In the genomic region with DNA sequence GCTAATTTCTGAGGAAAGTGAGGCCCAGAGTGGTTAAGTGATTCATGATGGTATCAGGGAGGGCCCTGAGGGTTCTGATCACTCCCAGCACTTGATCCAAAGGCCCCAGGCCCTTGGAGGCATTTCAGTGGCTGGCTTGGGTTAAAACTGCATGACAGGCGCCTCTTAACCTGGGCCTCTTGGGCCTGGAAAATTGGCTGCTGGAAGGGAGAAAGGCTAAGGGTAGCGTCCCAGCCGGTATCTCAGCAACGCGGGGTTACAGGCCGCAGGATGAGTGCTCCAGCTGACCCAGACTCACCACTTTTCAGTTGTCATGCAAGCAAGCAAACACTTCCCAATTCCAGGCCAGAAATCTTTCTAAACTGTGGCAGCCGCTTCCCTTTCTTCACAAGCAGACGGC, we compare ENCODE assay signal across 23 cellular contexts.
DNase-seq lines count a peak whose midpoint lies in the region; ATAC-seq, FAIRE-seq and TF ChIP-seq lines count a peak whose summit lies in the region.
"Had no signal": no experiment of that assay in that cellular context is flagged by ENCODE, and none has a peak within 500 bp of the region (broad histone marks: within the 10 kb centered on the region; RNA-seq: fewer than 3 reads in every experiment).

No MANE protein-coding gene starts in this region.

- H3K18ac ChIP-seq in mesendoderm (ENCODE audit: low read length): no peak overlapping the region

- H3K9ac ChIP-seq in mesendoderm (ENCODE audit: low read length) (no peak overlapping the region), Karpas-422 (ENCODE audit: low read length) (no peak overlapping the region)
- H3K9ac ChIP-seq: BLaER1 treated with 17β-estradiol and CSF1 and Interleukin-3, amounts not matched to agents 10 nM and 100 nM had no signal

- no peak overlapping the region for H2BK120ac ChIP-seq in mesendoderm (ENCODE audit: low read depth, low read length)

- H3K79me2 ChIP-seq in mesendoderm (ENCODE audit: control insufficient read depth, insufficient read depth, low read length): no peaks in the 10 kb centered on the region
- no peaks in the 10 kb centered on the region for H3K79me2 ChIP-seq in Karpas-422 (ENCODE audit: low read length)

- no peaks in the 10 kb centered on the region for H3K9me2 ChIP-seq in Karpas-422 (replicated peaks; ENCODE audit: insufficient read depth, low read length)

- no peaks in the 10 kb centered on the region for H3K27me3 ChIP-seq in cardiac muscle cell
- H3K27me3 ChIP-seq in bronchial epithelial cell (ENCODE audit: control insufficient read depth, insufficient read depth, low read length): no peaks in the 10 kb centered on the region
- H3K27me3 ChIP-seq in mesendoderm (ENCODE audit: insufficient read depth, low read length, poor library complexity): no peaks in the 10 kb centered on the region
- H3K27me3 ChIP-seq in Karpas-422 (ENCODE audit: low read length): no peaks in the 10 kb centered on the region
- H3K27me3 ChIP-seq: BLaER1 treated with 17β-estradiol and CSF1 and Interleukin-3, amounts not matched to agents 10 nM and 100 nM; upper lobe of left lung had no signal

- no peak overlapping the region for H3K56ac ChIP-seq in mesendoderm (ENCODE audit: low read length)

- H2BK15ac ChIP-seq in mesendoderm (replicated peaks; ENCODE audit: low read depth): no peak overlapping the region

- no peak for TF ChIP-seq CTCF in cardiac muscle cell (IDR thresholded peaks at IDR 0.05; ENCODE audit: low read depth, low read length)
- no peak for TF ChIP-seq CTCF in bronchial epithelial cell (IDR thresholded peaks at IDR 0.05; ENCODE audit: insufficient read depth, low read length, severe bottlenecking)

- no peak overlapping the region for H4K5ac ChIP-seq in mesendoderm (ENCODE audit: low read length)

- no peak for ATAC-seq in left ventricle myocardium superior
- ATAC-seq: activated CD4-positive, CD25-positive, alpha-beta regulatory T cell treated with anti-CD3 and anti-CD28 coated beads, Interleukin-2, amount 50 U/mL, for 24 hours; activated CD8-positive, alpha-beta T cell treated with anti-CD3 and anti-CD28 coated beads, Interleukin-2, amount 10 ng/mL, durations not matched to agents 7 days and 5 days; esophagus mucosa; left colon had no signal

- no CpG with 5 or more reads among the region's 8 CpGs for WGBS in mesendoderm (ENCODE audit: extremely low coverage, insufficient coverage, low lambda C conversion rate)

- H2BK5ac ChIP-seq in mesendoderm (ENCODE audit: low read length): no peak overlapping the region

- intact Hi-C loops in left ventricle myocardium superior (cut with micrococcal nuclease): no loop called here

- H4K20me1 ChIP-seq in Karpas-422 (ENCODE audit: insufficient read depth, low read depth, low read length): no peaks in the 10 kb centered on the region
- H4K20me1 ChIP-seq: BLaER1 treated with 17β-estradiol and CSF1 and Interleukin-3, amounts not matched to agents 10 nM and 100 nM had no signal

- no peak overlapping the region for H3K23ac ChIP-seq in mesendoderm (ENCODE audit: low read length)

- no peak for FAIRE-seq in bronchial epithelial cell (lab: Jason Lieb, UNC)

- H3K27ac ChIP-seq in cardiac muscle cell (peak overlapping the region; percentile 72), mesendoderm (ENCODE audit: low read depth, low read length) (no peak overlapping the region), Karpas-422 (ENCODE audit: low read length) (no peak overlapping the region)
- H3K27ac ChIP-seq: BLaER1 treated with 17β-estradiol and CSF1 and Interleukin-3, amounts not matched to agents 10 nM and 100 nM; RWPE1; upper lobe of left lung had no signal

- H3K4me1 ChIP-seq in cardiac muscle cell (ENCODE audit: low read depth) (peaks cover 5% of the 10 kb centered on the region), mesendoderm (ENCODE audit: control insufficient read depth, low read depth, low read length) (no peaks in the 10 kb centered on the region), Karpas-422 (ENCODE audit: low read length) (no peaks in the 10 kb centered on the region)
- H3K4me1 ChIP-seq: upper lobe of left lung had no signal

- H3K79me1 ChIP-seq in mesendoderm (ENCODE audit: low read length): no peaks in the 10 kb centered on the region

- DNase-seq in cardiac muscle cell (ENCODE audit: low read depth in 1 of 2, low spot score in 1 of 2) (peak in 1 of 2 donors; percentile 34), left ventricle myocardium superior (no peak), bronchial epithelial cell (ENCODE audit: low read depth) (peak; percentile 37), mesendoderm (peak; percentile 35), Kasumi-1 (lab: John Stamatoyannopoulos, UW) (no peak), Karpas-422 (no peak)
- DNase-seq in activated naive CD4-positive, alpha-beta T cell treated with Interleukin-2 at 50 U/mL for 16 hours: no peak
- DNase-seq in activated CD4-positive, alpha-beta T cell treated with anti-CD3 and anti-CD28 coated beads, Interleukin-2, amount 50 U/mL, for 4 hours: no peak
- DNase-seq: 8988T; activated CD8-positive, alpha-beta T cell treated with anti-CD3 and anti-CD28 coated beads, Interleukin-2, amount 10 ng/mL, durations not matched to agents 7 days and 5 days; activated naive CD4-positive, alpha-beta T cell treated with anti-CD3 and anti-CD28 coated beads, Interleukin-2, amount 10 ng/mL, durations not matched to agents 7 days and 5 days; activated T-cell treated with anti-CD3 and anti-CD28 coated beads, Interleukin-2, amount 50 U/mL, for 1 hour; aorta; left colon; NCI-H2081 treated with DMSO at 0.1 percent for 48 hours; NCI-H446 treated with DMSO at 0.1 percent for 48 hours; NK-92 treated with Interleukin-12 subunit alpha and Interleukin-12 subunit beta, amount 100 ng/mL, for 24 hours; upper lobe of left lung had no signal

- no peak overlapping the region for H3K4ac ChIP-seq in mesendoderm (ENCODE audit: low read depth, low read length)

- no peak overlapping the region for H4K8ac ChIP-seq in mesendoderm (ENCODE audit: low read depth, low read length)

- H3K9me3 ChIP-seq in cardiac muscle cell (ENCODE audit: low read depth) (no peaks in the 10 kb centered on the region), Karpas-422 (ENCODE audit: low read length) (no peaks in the 10 kb centered on the region)
- H3K9me3 ChIP-seq: BLaER1 treated with 17β-estradiol and CSF1 and Interleukin-3, amounts not matched to agents 10 nM and 100 nM; upper lobe of left lung had no signal

- no peak overlapping the region for H3K4me3 ChIP-seq in cardiac muscle cell
- H3K4me3 ChIP-seq in bronchial epithelial cell (ENCODE audit: low read depth, low read length): no peak overlapping the region
- no peak overlapping the region for H3K4me3 ChIP-seq in mesendoderm (ENCODE audit: low read length)
- H3K4me3 ChIP-seq in Karpas-422 (ENCODE audit: low read length): no peak overlapping the region
- H3K4me3 ChIP-seq: BLaER1 treated with 17β-estradiol and CSF1 and Interleukin-3, amounts not matched to agents 10 nM and 100 nM; skin epidermis; upper lobe of left lung had no signal

- H2AFZ ChIP-seq in Karpas-422 (ENCODE audit: low read length): no peak overlapping the region

- no peak overlapping the region for H2AK5ac ChIP-seq in mesendoderm (ENCODE audit: low read length)

- no peaks in the 10 kb centered on the region for H3K36me3 ChIP-seq in cardiac muscle cell
- no peaks in the 10 kb centered on the region for H3K36me3 ChIP-seq in bronchial epithelial cell (ENCODE audit: control insufficient read depth, insufficient read depth, low read length)
- H3K36me3 ChIP-seq in mesendoderm (ENCODE audit: control insufficient read depth, insufficient read depth, low read length): no peaks in the 10 kb centered on the region
- H3K36me3 ChIP-seq in Karpas-422 (ENCODE audit: insufficient read depth, low read length): no peaks in the 10 kb centered on the region
- H3K36me3 ChIP-seq: BLaER1 treated with 17β-estradiol and CSF1 and Interleukin-3, amounts not matched to agents 10 nM and 100 nM; upper lobe of left lung had no signal

- H3K4me2 ChIP-seq in mesendoderm (ENCODE audit: low read length) (no peak overlapping the region), Karpas-422 (ENCODE audit: low read depth, low read length, poor library complexity, severe bottlenecking) (no peak overlapping the region)

Comparison
In these comparisons a context has a peak if more than half of its experiments do, and no peak if none do; other contexts are left out.
1. DNase-seq: peak in bronchial epithelial cell (single experiment) and mesendoderm (single experiment); none in left ventricle myocardium superior (single experiment), activated naive CD4-positive, alpha-beta T cell treated with Interleukin-2 at 50 U/mL for 16 hours (single experiment), Kasumi-1 (0 of 2), activated CD4-positive, alpha-beta T cell treated with anti-CD3 and anti-CD28 coated beads, Interleukin-2, amount 50 U/mL, for 4 hours (0 of 2) and Karpas-422 (single experiment).